In genomic region chr2:70084973-70085710, GRCh38 we compare ENCODE assay signal across 8 cellular contexts. TPM values are rescaled to one million over a fixed set of nuclear protein-coding genes. Genes with fewer than 3 reads are reported as not detected.
A peak's percentile ranks its signal among the peaks of the same experiment; 100 is the strongest.
DNase-seq lines count a peak whose midpoint lies in the region; ATAC-seq and TF ChIP-seq lines count a peak whose summit lies in the region.

No MANE protein-coding gene starts in this region.

- H3K36me3 ChIP-seq in GM23248 (ENCODE audit: low read depth) (peaks cover 11% of the 10 kb centered on the region), PC-3 (ENCODE audit: low read depth, low read length) (peaks cover 20% of the 10 kb centered on the region), iPS-15b (ENCODE audit: control insufficient read depth, insufficient read depth, low read length) (peaks cover 13% of the 10 kb centered on the region), smooth muscle cell (ENCODE audit: low read depth) (no peaks in the 10 kb centered on the region)

- H3K36me3 Mint-ChIP-seq in activated naive CD4-positive, alpha-beta T cell treated with anti-CD3 and anti-CD28 coated beads, Interleukin-2, amount 50 U/mL, for 24 hours = peaks cover 37% of the 10 kb centered on the region

- H2AFZ ChIP-seq in GM23248 (peak overlapping the region; percentile 96), PC-3 (ENCODE audit: low read length) (no peak overlapping the region), smooth muscle cell (ENCODE audit: low read depth) (no peak overlapping the region)

- no peak for DNase-seq in GM23248
- DNase-seq in PC-3 = peak; percentile 71
- no peak for DNase-seq in smooth muscle cell (lab: John Stamatoyannopoulos, UW; ENCODE audit: unreplicated experiment)

- WGBS in GM23248 (ENCODE audit: low coverage in 1 of 2, low lambda C conversion rate in 2 of 2, missing lambda C conversion rate in 2 of 2), 2 experiments = 58 to 64% methylated on average over 10 of the region's 10 CpGs
- 45% methylated on average over 10 of the region's 10 CpGs for WGBS in smooth muscle cell (ENCODE audit: low lambda C conversion rate)

- H3F3A ChIP-seq in GM23248 (ENCODE audit: insufficient read depth) (peaks cover 32% of the 10 kb centered on the region; the same call in 1 of the 2 replicates), PC-3 (ENCODE audit: low read length, unreplicated experiment) (peaks cover 15% of the 10 kb centered on the region), smooth muscle cell (ENCODE audit: low read depth) (peaks cover 13% of the 10 kb centered on the region)

- CTCF ChIA-PET in PC-3 (lab: Charles Lee) = interaction anchor here (0.6 to 0.7 kb wide), 2 partner anchors 51 to 171 kb away, joined by 4 read pairs; no protein-coding TSS in a partner anchor

- H3K27me3 ChIP-seq in GM23248 (replicated peaks; ENCODE audit: insufficient read depth) (no peaks in the 10 kb centered on the region), PC-3 (ENCODE audit: low read length) (no peaks in the 10 kb centered on the region), iPS-15b (ENCODE audit: control insufficient read depth, insufficient read depth, low read length) (no peaks in the 10 kb centered on the region), smooth muscle cell (ENCODE audit: low read depth) (no peaks in the 10 kb centered on the region)

- peak; percentile 59 for ATAC-seq in PC-3
- ATAC-seq in GM21786 (IDR thresholded peaks at IDR 0.05; ENCODE audit: unreplicated experiment) = no peak
- ATAC-seq in HG03354 (IDR thresholded peaks at IDR 0.05; ENCODE audit: poor library complexity, severe bottlenecking, unreplicated experiment) = no peak
- ATAC-seq in GM18861 (IDR thresholded peaks at IDR 0.05; ENCODE audit: unreplicated experiment) = no peak

- peak overlapping the region; percentile 100 for H3K27ac ChIP-seq in GM23248
- H3K27ac ChIP-seq in PC-3 (ENCODE audit: low read length) = peak overlapping the region; percentile 100
- H3K27ac ChIP-seq in smooth muscle cell (ENCODE audit: low read depth) = peak overlapping the region; percentile 99

- H4K20me1 ChIP-seq in GM23248 (ENCODE audit: insufficient read depth) (no peaks in the 10 kb centered on the region), PC-3 (ENCODE audit: low read length) (peaks cover 10% of the 10 kb centered on the region), smooth muscle cell (ENCODE audit: low read depth) (peaks cover 17% of the 10 kb centered on the region)

- H3K4me2 ChIP-seq in GM23248 (ENCODE audit: unreplicated experiment) = peak overlapping the region; percentile 96
- H3K4me2 ChIP-seq in PC-3 (ENCODE audit: low read length) = peak overlapping the region; percentile 98
- H3K4me2 ChIP-seq in smooth muscle cell = peak overlapping the region; percentile 95

- peak overlapping the region; percentile 98 for H3K9ac ChIP-seq in GM23248
- 0 out of 2 replicates have a peak overlapping the region, but pooled peaks have one; percentile 4 for H3K9ac ChIP-seq in PC-3 (ENCODE audit: low read length)
- H3K9ac ChIP-seq in iPS-15b (ENCODE audit: low read depth, low read length) = peak overlapping the region; percentile 100
- H3K9ac ChIP-seq in smooth muscle cell (ENCODE audit: low read depth) = peak overlapping the region; percentile 99

- intact Hi-C loops in PC-3 (cut with micrococcal nuclease) = loop anchor here (5.0 kb wide), 2 partner anchors 37 to 153 kb away; no protein-coding TSS in a partner anchor

- no peaks in the 10 kb centered on the region for H3K9me3 ChIP-seq in GM23248 (ENCODE audit: low read depth)
- no peaks in the 10 kb centered on the region for H3K9me3 ChIP-seq in PC-3 (ENCODE audit: low read length)
- no peaks in the 10 kb centered on the region for H3K9me3 ChIP-seq in iPS-15b (ENCODE audit: control insufficient read depth, insufficient read depth, low read length)
- H3K9me3 ChIP-seq in smooth muscle cell (replicated peaks; ENCODE audit: low read depth) = no peaks in the 10 kb centered on the region

- H3K4me1 Mint-ChIP-seq in activated naive CD4-positive, alpha-beta T cell treated with anti-CD3 and anti-CD28 coated beads, Interleukin-2, amount 50 U/mL, for 24 hours = peaks cover 44% of the 10 kb centered on the region

- POLR2A ChIA-PET in PC-3 (lab: Charles Lee; ENCODE audit: unreplicated experiment) = interaction anchor here (0.6 to 0.8 kb wide), 3 partner anchors 14 to 169 kb away, joined by 4 to 20 read pairs (median 5); no protein-coding TSS in a partner anchor

- H3K4me3 ChIP-seq in GM23248 (peak overlapping the region; percentile 88), PC-3 (ENCODE audit: low read length) (peak overlapping the region; percentile 42), iPS-15b (ENCODE audit: low read depth, low read length) (peak overlapping the region; percentile 79), smooth muscle cell (peak overlapping the region; percentile 94)

- peaks cover 25% of the 10 kb centered on the region for H3K4me1 ChIP-seq in GM23248 (ENCODE audit: insufficient read depth)
- peaks cover 53% of the 10 kb centered on the region for H3K4me1 ChIP-seq in PC-3 (ENCODE audit: insufficient read depth, low read length)
- H3K4me1 ChIP-seq in iPS-15b (ENCODE audit: control insufficient read depth, insufficient read depth, low read length) = peaks cover 18% of the 10 kb centered on the region
- H3K4me1 ChIP-seq in smooth muscle cell (ENCODE audit: low read depth) = peaks cover 19% of the 10 kb centered on the region

- H3K27me3 Mint-ChIP-seq in activated naive CD4-positive, alpha-beta T cell treated with anti-CD3 and anti-CD28 coated beads, Interleukin-2, amount 50 U/mL, for 24 hours = no peaks in the 10 kb centered on the region

- H3K79me2 ChIP-seq in GM23248 (ENCODE audit: insufficient read depth) (peaks cover 42% of the 10 kb centered on the region), PC-3 (ENCODE audit: low read length) (peaks cover 51% of the 10 kb centered on the region), smooth muscle cell (ENCODE audit: low read depth) (peaks cover 21% of the 10 kb centered on the region)

- H3K9me2 ChIP-seq in GM23248 (ENCODE audit: insufficient read depth) = no peaks in the 10 kb centered on the region
- no peaks in the 10 kb centered on the region for H3K9me2 ChIP-seq in PC-3 (replicated peaks; ENCODE audit: low read length)

- BruUV-seq in PC-3 (replicated peaks; lab: Mats Ljungman, UMichigan) = no TSS peak

- H3K4me3 Mint-ChIP-seq in activated naive CD4-positive, alpha-beta T cell treated with anti-CD3 and anti-CD28 coated beads, Interleukin-2, amount 50 U/mL, for 24 hours = peak overlapping the region; percentile 99

- no peaks in the 10 kb centered on the region for H3K9me3 Mint-ChIP-seq in activated naive CD4-positive, alpha-beta T cell treated with anti-CD3 and anti-CD28 coated beads, Interleukin-2, amount 50 U/mL, for 24 hours

- in situ Hi-C loops in GM23248 (cut with MboI) = no loop called here

- no peak for TF ChIP-seq CTCF in PC-3 (conservative IDR thresholded peaks at IDR 0.05; ENCODE audit: low read depth, low read length)
- TF ChIP-seq CTCF in smooth muscle cell (IDR thresholded peaks at IDR 0.05; ENCODE audit: borderline replicate concordance, insufficient read depth, poor library complexity, severe bottlenecking) = no peak

- peak overlapping the region; percentile 100 for H3K27ac Mint-ChIP-seq in activated naive CD4-positive, alpha-beta T cell treated with anti-CD3 and anti-CD28 coated beads, Interleukin-2, amount 50 U/mL, for 24 hours

RNA-seq across cellular contexts. Expression of gene PCBP1, which starts 2.1 kb away (rescaled TPM):
- 23.8 and 29.8 TPM in 2 replicates for total RNA-seq in GM23248 (2014; rRNA removed; shearing (Covaris generic))
- polyA plus RNA-seq in GM23248 (2016; fragmentation: Nextera tagmentation; extraction: Ambion mirVana) (163 and 167 TPM in 2 replicates), smooth muscle cell (145 and 150 TPM in 2 replicates)
- total RNA-seq in PC-3 (2014; rRNA removed) (39.2 and 59.7 TPM in 2 replicates), smooth muscle cell (90.7 and 109 TPM in 2 replicates)

Comparison
In these comparisons a context has a peak if more than half of its experiments do, and no peak if none do; other contexts are left out.
1. H3K4me3 ChIP-seq: peak in every context shown above with its lines; median percentile 94 in smooth muscle cell; 88 in GM23248; 79 in iPS-15b; 42 in PC-3.
2. H3K9ac ChIP-seq: peak in every context shown above with its lines; median percentile 100 in iPS-15b; 99 in smooth muscle cell; 98 in GM23248; 4 in PC-3.